In genomic region chr14:55624913-55625312, GRCh38 we compare ENCODE assay signal across 15 cellular contexts.
"Had no signal": no experiment of that assay in that cellular context is flagged by ENCODE, and none has a peak within 500 bp of the region (broad histone marks: within the 10 kb centered on the region; RNA-seq: fewer than 3 reads in every experiment).

No MANE protein-coding gene starts in this region.

- H3K9me3 Mint-ChIP-seq: activated naive CD8-positive, alpha-beta T cell treated with anti-CD3 and anti-CD28 coated beads, Interleukin-2, amount 50 U/mL, for 24 hours; stimulated activated effector memory CD8-positive, alpha-beta T cell treated with anti-CD3 and anti-CD28 coated beads, Interleukin-12 subunit alpha, Interleukin-12 subunit beta, amount 100 ng/mL, for 72 hours had no signal

- H3K4me1 Mint-ChIP-seq: neural crest cell had no signal

- H3K4me1 ChIP-seq: sigmoid colon, thyroid gland, uterus had no signal

- H3K36me3 ChIP-seq: uterus had no signal

- H3K27me3 Mint-ChIP-seq: activated CD4-positive, alpha-beta T cell treated with anti-CD3 and anti-CD28 coated beads, Interleukin-2, amount 10 ng/mL, durations not matched to agents 7 days and 5 days; activated naive CD8-positive, alpha-beta T cell treated with anti-CD3 and anti-CD28 coated beads, Interleukin-2, amount 50 U/mL, for 24 hours had no signal

- H3K27ac ChIP-seq: ascending aorta, hepatocyte, sigmoid colon, thyroid gland, uterus had no signal

- H3K4me3 ChIP-seq: ascending aorta, hepatocyte, sigmoid colon, thyroid gland, uterus had no signal

- DNase-seq: activated CD4-positive, alpha-beta T cell treated with anti-CD3 and anti-CD28 coated beads, Interleukin-2, amount 10 ng/mL, durations not matched to agents 7 days and 5 days; activated naive CD4-positive, alpha-beta T cell treated with Interleukin-2 at 50 U/mL for 16 hours; activated naive CD8-positive, alpha-beta T cell treated with anti-CD3 and anti-CD28 coated beads, Interleukin-2, amount 50 U/mL, for 24 hours; activated T-cell treated with anti-CD3 and anti-CD28 coated beads for 4 hours; erythroblast; left ventricle myocardium superior; sigmoid colon; SW 1271; thyroid gland; uterus had no signal

- ATAC-seq: activated naive CD8-positive, alpha-beta T cell treated with anti-CD3 and anti-CD28 coated beads, Interleukin-2, amount 50 U/mL, for 24 hours; left ventricle myocardium superior; stimulated activated effector memory CD8-positive, alpha-beta T cell treated with anti-CD3 and anti-CD28 coated beads, Interleukin-12 subunit alpha, Interleukin-12 subunit beta, amount 100 ng/mL, for 72 hours had no signal

- H3K4me3 Mint-ChIP-seq: activated CD4-positive, alpha-beta T cell treated with anti-CD3 and anti-CD28 coated beads, Interleukin-2, amount 10 ng/mL, durations not matched to agents 7 days and 5 days; activated naive CD8-positive, alpha-beta T cell treated with anti-CD3 and anti-CD28 coated beads, Interleukin-2, amount 50 U/mL, for 24 hours; neural crest cell; stimulated activated effector memory CD8-positive, alpha-beta T cell treated with anti-CD3 and anti-CD28 coated beads, Interleukin-12 subunit alpha, Interleukin-12 subunit beta, amount 100 ng/mL, for 72 hours; T-helper 2 cell treated with Interferon-gamma antibody and Interleukin-4, amounts not matched to agents 5 μg/mL and 100 μg/mL, for 36 hours had no signal

- H3K27me3 ChIP-seq: ascending aorta, hepatocyte, sigmoid colon, thyroid gland, uterus had no signal

- H3K27ac Mint-ChIP-seq: activated CD4-positive, alpha-beta T cell treated with anti-CD3 and anti-CD28 coated beads, Interleukin-2, amount 10 ng/mL, durations not matched to agents 7 days and 5 days; activated naive CD8-positive, alpha-beta T cell treated with anti-CD3 and anti-CD28 coated beads, Interleukin-2, amount 50 U/mL, for 24 hours; T-helper 2 cell treated with Interferon-gamma antibody and Interleukin-4, amounts not matched to agents 5 μg/mL and 100 μg/mL, for 36 hours had no signal

- H2AFZ ChIP-seq: hepatocyte had no signal

- H3K79me2 ChIP-seq: hepatocyte had no signal

- H3K4me2 ChIP-seq: hepatocyte had no signal

- H3K9me3 ChIP-seq: ascending aorta, thyroid gland, uterus had no signal
